Comparison of ENCODE assay signal across 14 cellular contexts in the genomic region with DNA sequence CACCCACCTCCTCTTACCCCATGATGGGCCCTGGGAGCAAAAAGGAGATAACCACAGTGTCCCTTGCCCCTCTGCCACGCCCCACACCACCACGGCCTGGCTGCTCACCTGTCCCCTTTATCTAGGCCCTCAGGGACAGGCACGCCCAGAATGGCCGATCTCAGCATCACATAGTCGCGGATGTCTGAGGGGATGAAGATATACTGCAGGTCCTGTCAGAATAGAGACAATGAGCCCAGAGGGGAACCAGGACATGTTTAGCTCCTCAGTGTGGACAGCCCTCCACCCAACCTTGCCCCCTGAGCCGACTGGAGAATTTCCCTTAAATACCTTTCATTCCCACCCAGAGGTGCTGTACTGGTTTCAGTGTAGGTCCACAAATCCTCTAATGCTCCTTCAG. TPM values are rescaled to one million over a fixed set of nuclear protein-coding genes. Genes with fewer than 3 reads are reported as not detected.
"Had no signal": no experiment of that assay in that cellular context is flagged by ENCODE, and none has a peak within 500 bp of the region (broad histone marks: within the 10 kb centered on the region; RNA-seq: fewer than 3 reads in every experiment).

No MANE protein-coding gene starts in this region.

- H3K4me3 ChIP-seq: right atrium auricular region, smooth muscle cell, thoracic aorta had no signal

- DNase-seq: activated CD4-positive, alpha-beta T cell treated with anti-CD3 and anti-CD28 coated beads, Interleukin-2, amount 50 U/mL, for 1 hour; activated CD4-positive, CD25-positive, alpha-beta regulatory T cell; activated CD8-positive, alpha-beta memory T cell treated with anti-CD3 and anti-CD28 coated beads for 24 hours; activated naive CD4-positive, alpha-beta T cell; activated naive CD8-positive, alpha-beta T cell treated with anti-CD3 and anti-CD28 coated beads, Interleukin-2, amount 10 ng/mL, durations not matched to agents 7 days and 5 days; dermis blood vessel endothelial cell; effector memory CD8-positive, alpha-beta T cell; left colon had no signal

- H3K9me3 ChIP-seq: right atrium auricular region, thoracic aorta had no signal

- H3K27ac ChIP-seq: right atrium auricular region, thoracic aorta had no signal

- ATAC-seq: effector memory CD8-positive, alpha-beta T cell had no signal

- H3K4me2 ChIP-seq: smooth muscle cell had no signal

- H3K27me3 ChIP-seq: right atrium auricular region had no signal

- H3K27ac Mint-ChIP-seq: activated naive CD8-positive, alpha-beta T cell treated with anti-CD3 and anti-CD28 coated beads, Interleukin-2, amount 10 ng/mL, durations not matched to agents 7 days and 5 days; stimulated activated naive CD8-positive, alpha-beta T cell treated with anti-CD3 and anti-CD28 coated beads, Interleukin-15, Interleukin-2, amounts not matched to agents 100 ng/mL and 50 ng/mL, for 24 hours; T-helper 2 cell treated with Interferon-gamma antibody and Interleukin-4, amounts not matched to agents 5 μg/mL and 100 μg/mL, for 36 hours had no signal

- H3K27me3 Mint-ChIP-seq: activated naive CD8-positive, alpha-beta T cell treated with anti-CD3 and anti-CD28 coated beads, Interleukin-2, amount 10 ng/mL, durations not matched to agents 7 days and 5 days; effector memory CD8-positive, alpha-beta T cell; stimulated activated naive CD8-positive, alpha-beta T cell treated with anti-CD3 and anti-CD28 coated beads, Interleukin-15, Interleukin-2, amounts not matched to agents 100 ng/mL and 50 ng/mL, for 24 hours had no signal

- H3K9me3 Mint-ChIP-seq: activated naive CD8-positive, alpha-beta T cell treated with anti-CD3 and anti-CD28 coated beads, Interleukin-2, amount 10 ng/mL, durations not matched to agents 7 days and 5 days; effector memory CD8-positive, alpha-beta T cell; stimulated activated naive CD8-positive, alpha-beta T cell treated with anti-CD3 and anti-CD28 coated beads, Interleukin-15, Interleukin-2, amounts not matched to agents 100 ng/mL and 50 ng/mL, for 24 hours; T-helper 2 cell treated with Interferon-gamma antibody and Interleukin-4, amounts not matched to agents 5 μg/mL and 100 μg/mL, for 36 hours had no signal

- H3K4me3 Mint-ChIP-seq: activated naive CD8-positive, alpha-beta T cell treated with anti-CD3 and anti-CD28 coated beads, Interleukin-2, amount 10 ng/mL, durations not matched to agents 7 days and 5 days; effector memory CD8-positive, alpha-beta T cell; stimulated activated naive CD8-positive, alpha-beta T cell treated with anti-CD3 and anti-CD28 coated beads, Interleukin-15, Interleukin-2, amounts not matched to agents 100 ng/mL and 50 ng/mL, for 24 hours; T-helper 2 cell treated with Interferon-gamma antibody and Interleukin-4, amounts not matched to agents 5 μg/mL and 100 μg/mL, for 36 hours had no signal

- H3K36me3 ChIP-seq: thoracic aorta had no signal

RNA-seq across cellular contexts. Expression of a gene that starts 15.2 kb away (rescaled TPM):
- total RNA-seq: lung microvascular endothelial cell had no signal
